8 cellular contexts compared by ENCODE assay signal in genomic region chr4:7960790-7961655, GRCh38. TPM values are rescaled to one million over a fixed set of nuclear protein-coding genes. Genes with fewer than 3 reads are reported as not detected.
DNase-seq lines count a peak whose midpoint lies in the region; ATAC-seq and TF ChIP-seq lines count a peak whose summit lies in the region.

No MANE protein-coding gene starts in this region.

- H3K27ac ChIP-seq in caudate nucleus (ENCODE audit: low read depth, low read length) (peak overlapping the region; percentile 46), transverse colon (peak overlapping the region; percentile 72 to 81 (median 78))

- H3K4me3 ChIP-seq in transverse colon (no peak overlapping the region), mucosa of descending colon (no peak overlapping the region)

- H3K9me3 Mint-ChIP-seq in T-cell, result no peaks in the 10 kb centered on the region
- no peaks in the 10 kb centered on the region for H3K9me3 Mint-ChIP-seq in nephron

- no peak for TF ChIP-seq POLR2A in transverse colon (IDR thresholded peaks at IDR 0.05)

- peaks cover 14 to 37% (median 30%) of the 10 kb centered on the region in 3 donors for H3K4me1 Mint-ChIP-seq in T-cell
- H3K4me1 Mint-ChIP-seq in nephron, result peaks cover 46% of the 10 kb centered on the region

- intact Hi-C loops in transverse colon (cut with DNase I; ENCODE audit: low total_unique reads), result loop anchor here (10.0 kb wide), 1 partner anchor 66 kb away; no protein-coding TSS in a partner anchor
- intact Hi-C loops in mucosa of descending colon (cut with DNase I, micrococcal nuclease), result no loop called here

- H3K27ac Mint-ChIP-seq in T-cell (peak overlapping the region; percentile 59 to 73), nephron (peak overlapping the region; percentile 89 to 95 (median 91))

- H3K4me3 Mint-ChIP-seq in T-cell (peak overlapping the region in 1 of 3 donors; percentile 41), nephron (peak overlapping the region in 1 of 3 experiments; percentile 1)

- CTCF ChIA-PET in T-cell (lab: Charles Lee), result interaction anchor here in 1 of 2 donors (1.0 kb wide), 1 partner anchor 8 kb away, joined by 4 read pairs; no protein-coding TSS in a partner anchor

- 19 to 46% methylated on average over 7 to 19 of the region's 19 CpGs for WGBS in transverse colon (ENCODE audit: low coverage in 1 of 2), 2 donors

- in situ Hi-C loops in transverse colon (cut with MboI; ENCODE audit: low pct_ligation_motif_present in 1 of 4, low pct_unique_long_range_greater_than_20kb in 1 of 4, low sequenced_read_pairs in 3 of 4), result no loop called here

- no peaks in the 10 kb centered on the region for H3K36me3 Mint-ChIP-seq in T-cell
- H3K36me3 Mint-ChIP-seq in nephron (ENCODE audit: low read depth), result no peaks in the 10 kb centered on the region

- TF ChIP-seq CTCF in nephron (IDR thresholded peaks at IDR 0.05; ENCODE audit: unreplicated experiment in 3 of 3) (no peak), transverse colon (IDR thresholded peaks at IDR 0.05) (no peak), mucosa of descending colon (IDR thresholded peaks at IDR 0.05) (no peak)

- H3K36me3 ChIP-seq in transverse colon (no peaks in the 10 kb centered on the region), mucosa of descending colon (ENCODE audit: low read depth) (no peaks in the 10 kb centered on the region)

- H3K9me3 ChIP-seq in transverse colon, result no peaks in the 10 kb centered on the region
- no peaks in the 10 kb centered on the region for H3K9me3 ChIP-seq in mucosa of descending colon

- H3K4me1 ChIP-seq in transverse colon, result peaks cover 12 to 58% (median 27%) of the 10 kb centered on the region in 4 donors
- H3K4me1 ChIP-seq in mucosa of descending colon (ENCODE audit: low read depth), result peaks cover 11% of the 10 kb centered on the region

- POLR2A ChIA-PET in T-cell (lab: Charles Lee), result no interaction called here

- no peak for TF ChIP-seq EP300 in transverse colon (IDR thresholded peaks at IDR 0.05; ENCODE audit: low read depth)

- H3K27me3 Mint-ChIP-seq in T-cell, result peaks cover 0 to 7% of the 10 kb centered on the region in 2 donors
- no peaks in the 10 kb centered on the region for H3K27me3 Mint-ChIP-seq in nephron (ENCODE audit: low read depth)

- DNase-seq in T-cell (peak in 10 of 34 experiments; percentile 14 to 43 (median 25)), caudate nucleus (lab: John Stamatoyannopoulos, UW) (peak in 15 of 61 donors; percentile 26 to 78 (median 41)), transverse colon (no peak), mucosa of descending colon (no peak)

- ATAC-seq in GM18511 (IDR thresholded peaks at IDR 0.05; ENCODE audit: unreplicated experiment), result peak; percentile 77
- peak; percentile 60 for ATAC-seq in HG02943 (IDR thresholded peaks at IDR 0.05; ENCODE audit: low read depth, unreplicated experiment)
- ATAC-seq in T-cell (replicated peaks in 1 of 4), result peak; percentile 32 to 64 (median 40)
- no peak for ATAC-seq in mucosa of descending colon
- no peak for ATAC-seq in HG02970 (IDR thresholded peaks at IDR 0.05; ENCODE audit: low FRiP score, unreplicated experiment)

- no peaks in the 10 kb centered on the region for H3K27me3 ChIP-seq in transverse colon

RNA-seq across cellular contexts. Expression of gene AFAP1, which starts 21.4 kb away (rescaled TPM):
- total RNA-seq in T-cell, result 10 to 100 TPM in 4 of 5 donors, 1 to 10 TPM in 1; 4.8 to 34.8 (median 20.3) TPM
- 10 to 100 TPM; 25.1 to 56.9 (median 26.4) TPM for total RNA-seq in transverse colon
- total RNA-seq in mucosa of descending colon, result 10 to 100 TPM; 31.4 to 59.1 (median 37.1) TPM

Comparison
In these comparisons a context has a peak if more than half of its experiments do, and no peak if none do; other contexts are left out.
1. ATAC-seq: peak in GM18511 (single experiment), HG02943 (single experiment) and T-cell (4 of 4); none in mucosa of descending colon (single experiment) and HG02970 (single experiment).